Comparison of ENCODE assay signal across 14 cellular contexts in genomic region chr2:186325827-186326535, GRCh38.
A peak's percentile ranks its signal among the peaks of the same experiment; 100 is the strongest.
DNase-seq lines count a peak whose midpoint lies in the region; ATAC-seq, FAIRE-seq and TF ChIP-seq lines count a peak whose summit lies in the region.
"Had no signal": no experiment of that assay in that cellular context is flagged by ENCODE, and none has a peak within 500 bp of the region (broad histone marks: within the 10 kb centered on the region; RNA-seq: fewer than 3 reads in every experiment).

No MANE protein-coding gene starts in this region.

- TF ChIP-seq CTCF in keratinocyte (optimal IDR thresholded peaks at IDR 0.05 in 1 of 3, IDR thresholded peaks at IDR 0.05 in 1 of 3, conservative IDR thresholded peaks at IDR 0.05 in 1 of 3; ENCODE audit: extremely low read depth in 1 of 3, insufficient read depth in 2 of 3, low read length in 3 of 3), result no peak

- H2AFZ ChIP-seq in keratinocyte (ENCODE audit: control insufficient read depth, low read length), result peak overlapping the region; percentile 78

- FAIRE-seq in keratinocyte (lab: Jason Lieb, UNC), result peak; percentile 51

- H3K27ac ChIP-seq in keratinocyte (ENCODE audit: control insufficient read depth, insufficient read depth, low read length), result peak overlapping the region; percentile 33
- H3K27ac ChIP-seq: C4-2B, SJSA1 had no signal

- H3K9me1 ChIP-seq in keratinocyte (ENCODE audit: control insufficient read depth, extremely low read depth, insufficient read depth, low read length), result no peaks in the 10 kb centered on the region

- no peaks in the 10 kb centered on the region for H3K4me1 ChIP-seq in adipocyte (ENCODE audit: control insufficient read depth, insufficient read depth, low read length)
- H3K4me1 ChIP-seq in keratinocyte (ENCODE audit: control insufficient read depth, extremely low read depth, insufficient read depth, low read length), result peaks cover 12% of the 10 kb centered on the region
- H3K4me1 ChIP-seq: HAP-1, SJSA1 had no signal

- no peak overlapping the region for H3K4me3 ChIP-seq in adipocyte (ENCODE audit: low read length)
- H3K4me3 ChIP-seq in keratinocyte (ENCODE audit: control insufficient read depth in 2 of 3, extremely low read depth in 1 of 3, insufficient read depth in 2 of 3, low read depth in 1 of 3, low read length in 3 of 3), result no peak overlapping the region
- H3K4me3 ChIP-seq: HAP-1, SJSA1 had no signal

- no peak for ATAC-seq in GM21515 (IDR thresholded peaks at IDR 0.05; ENCODE audit: unreplicated experiment)
- ATAC-seq in HG03159 (IDR thresholded peaks at IDR 0.05; ENCODE audit: unreplicated experiment), result no peak

- dilution Hi-C loops in keratinocyte (cut with MboI; ENCODE audit: extremely low pct_ligation_motif_present, low sequenced_read_pairs), result no loop called here

- H3K79me2 ChIP-seq in keratinocyte (ENCODE audit: control insufficient read depth, insufficient read depth, low read length), result no peaks in the 10 kb centered on the region

- H4K20me1 ChIP-seq in keratinocyte (ENCODE audit: control insufficient read depth, extremely low read depth, insufficient read depth, low read length), result no peaks in the 10 kb centered on the region

- no peak overlapping the region for H3K9ac ChIP-seq in adipocyte (ENCODE audit: low read length)
- H3K9ac ChIP-seq in keratinocyte (ENCODE audit: control insufficient read depth, extremely low read depth, insufficient read depth, low read length), result no peak overlapping the region

- peak overlapping the region; percentile 54 for H3K4me2 ChIP-seq in keratinocyte (ENCODE audit: control insufficient read depth, extremely low read depth, insufficient read depth, low read depth, low read length)

- H3K36me3 ChIP-seq in adipocyte (ENCODE audit: control insufficient read depth, insufficient read depth, low read length, severe bottlenecking) (no peaks in the 10 kb centered on the region), keratinocyte (ENCODE audit: control insufficient read depth in 2 of 2, extremely low read depth in 1 of 2, insufficient read depth in 2 of 2, low read length in 2 of 2) (no peaks in the 10 kb centered on the region)
- H3K36me3 ChIP-seq: HAP-1, SJSA1 had no signal

- H3K9me3 ChIP-seq in adipocyte (ENCODE audit: control insufficient read depth, low read length) (no peaks in the 10 kb centered on the region), keratinocyte (ENCODE audit: control insufficient read depth, low read depth, low read length) (no peaks in the 10 kb centered on the region)
- H3K9me3 ChIP-seq: HAP-1, SJSA1 had no signal

- peak; percentile 46 for DNase-seq in adipocyte (ENCODE audit: low read depth)
- no peak for DNase-seq in keratinocyte (ENCODE audit: low read depth, low spot score)
- DNase-seq in renal cortical epithelial cell (ENCODE audit: low read depth), result peak; percentile 50
- no peak for DNase-seq in NCI-H748 (lab: John Stamatoyannopoulos, UW; ENCODE audit: unreplicated experiment)
- DNase-seq: EL, NCI-H1417, NCI-H187 treated with DMSO at 0.1 percent for 48 hours, NCI-H526 treated with DMSO at 0.1 percent for 48 hours had no signal

- H3K27me3 ChIP-seq in adipocyte (replicated peaks; ENCODE audit: control insufficient read depth, insufficient read depth, low read length) (no peaks in the 10 kb centered on the region), keratinocyte (ENCODE audit: control insufficient read depth, extremely low read depth, insufficient read depth, low read length) (no peaks in the 10 kb centered on the region)
- H3K27me3 ChIP-seq: SJSA1 had no signal

- peak; percentile 65; the same call in 1 of the 2 replicates for TF ChIP-seq EP300 in Ishikawa (IDR thresholded peaks at IDR 0.05; ENCODE audit: borderline replicate concordance)

- peak; percentile 16 for TF ChIP-seq RAD21 in Ishikawa (IDR thresholded peaks at IDR 0.05; ENCODE audit: low read depth)

TF ChIP-seq in Ishikawa, 13 proteins besides CTCF, POLR2A, EP300 and RAD21:
- TF ChIP-seq ZBTB7A (IDR thresholded peaks at IDR 0.05; ENCODE audit: low read depth) (no peak), YY1 (IDR thresholded peaks at IDR 0.05; ENCODE audit: low read depth) (no peak), CEBPB (IDR thresholded peaks at IDR 0.05) (no peak), NFIC (IDR thresholded peaks at IDR 0.05) (no peak), EGR1 (IDR thresholded peaks at IDR 0.05) (no peak), TAF1 (IDR thresholded peaks at IDR 0.05; ENCODE audit: low read depth) (no peak), REST (IDR thresholded peaks at IDR 0.05; ENCODE audit: low read depth) (no peak), TEAD4 (IDR thresholded peaks at IDR 0.05) (peak; percentile 80), CREB1 (IDR thresholded peaks at IDR 0.05; ENCODE audit: low read depth) (no peak), FOXM1 (IDR thresholded peaks at IDR 0.05; ENCODE audit: borderline replicate concordance, low read depth) (peak; percentile 58; the same call in 1 of the 2 replicates), TCF12 (IDR thresholded peaks at IDR 0.05; ENCODE audit: low read depth) (peak; percentile 60; the same call in 1 of the 2 replicates)
- TF ChIP-seq, protein P1, sequence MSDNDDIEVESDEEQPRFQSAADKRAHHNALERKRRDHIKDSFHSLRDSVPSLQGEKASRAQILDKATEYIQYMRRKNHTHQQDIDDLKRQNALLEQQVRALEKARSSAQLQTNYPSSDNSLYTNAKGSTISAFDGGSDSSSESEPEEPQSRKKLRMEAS (IDR thresholded peaks at IDR 0.05), result peak; percentile 71
- TF ChIP-seq, protein P2, sequence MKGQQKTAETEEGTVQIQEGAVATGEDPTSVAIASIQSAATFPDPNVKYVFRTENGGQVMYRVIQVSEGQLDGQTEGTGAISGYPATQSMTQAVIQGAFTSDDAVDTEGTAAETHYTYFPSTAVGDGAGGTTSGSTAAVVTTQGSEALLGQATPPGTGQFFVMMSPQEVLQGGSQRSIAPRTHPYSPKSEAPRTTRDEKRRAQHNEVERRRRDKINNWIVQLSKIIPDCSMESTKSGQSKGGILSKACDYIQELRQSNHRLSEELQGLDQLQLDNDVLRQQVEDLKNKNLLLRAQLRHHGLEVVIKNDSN (IDR thresholded peaks at IDR 0.05), result no peak
TF ChIP-seq in Ishikawa: peak in this region for 4.

Comparison
In these comparisons a context has a peak if more than half of its experiments do, and no peak if none do; other contexts are left out.
1. DNase-seq: peak in adipocyte (single experiment) and renal cortical epithelial cell (single experiment); none in keratinocyte (single experiment) and NCI-H748 (single experiment).